In the genomic region with DNA sequence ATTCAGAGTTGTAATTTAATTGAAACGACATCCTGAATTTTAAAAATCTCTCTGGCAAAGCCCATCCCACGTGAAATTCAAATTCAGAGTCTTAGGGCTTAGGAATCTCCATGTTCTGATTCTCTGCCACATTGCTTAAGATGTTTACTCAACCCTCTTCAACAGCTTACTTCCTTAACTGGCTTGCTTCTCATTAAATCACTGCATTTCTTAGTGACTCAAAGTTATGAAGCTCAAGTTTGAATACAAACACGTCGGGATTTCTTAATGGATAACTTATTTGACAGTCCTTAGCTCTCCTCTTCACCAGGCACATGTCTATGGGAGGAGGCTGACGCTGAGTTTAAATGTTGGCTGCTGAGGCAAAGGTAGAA, we compare ENCODE assay signal across 8 cellular contexts.
A peak's percentile ranks its signal among the peaks of the same experiment; 100 is the strongest.
DNase-seq lines count a peak whose midpoint lies in the region; ATAC-seq and TF ChIP-seq lines count a peak whose summit lies in the region.

No MANE protein-coding gene starts in this region.

- 24% methylated on average over 5 of the region's 5 CpGs for WGBS in mammary epithelial cell (ENCODE audit: low coverage, missing lambda C conversion rate)
- 53 to 62% methylated on average over 5 of the region's 5 CpGs for WGBS in aorta, 2 donors

- H3K4me1 ChIP-seq in mammary epithelial cell (ENCODE audit: insufficient read depth, low read length) (peaks cover 36% of the 10 kb centered on the region), uterus (peaks cover 7 to 13% of the 10 kb centered on the region in 2 donors), aorta (ENCODE audit: control insufficient read depth in 1 of 2, insufficient read depth in 2 of 2, low read length in 2 of 2) (no peaks in the 10 kb centered on the region)

- peaks cover 43% of the 10 kb centered on the region for H3K4me1 Mint-ChIP-seq in activated naive CD4-positive, alpha-beta T cell treated with anti-CD3 and anti-CD28 coated beads, Interleukin-2, amount 50 U/mL, for 24 hours

- peak overlapping the region; percentile 30 for H3K9ac ChIP-seq in mammary epithelial cell (ENCODE audit: insufficient read depth, low read length)

- no peak for ATAC-seq in aorta (ENCODE audit: low FRiP score)

- no peak for TF ChIP-seq POLR2A in uterus (IDR thresholded peaks at IDR 0.05)

- peak overlapping the region; percentile 66 for H3K27ac ChIP-seq in mammary epithelial cell (ENCODE audit: insufficient read depth, low read depth, low read length)
- peak overlapping the region; percentile 81 to 95 for H3K27ac ChIP-seq in uterus
- no peak overlapping the region for H3K27ac ChIP-seq in aorta (ENCODE audit: low read depth in 1 of 2, low read length in 2 of 2)

- no peaks in the 10 kb centered on the region for H3K9me3 Mint-ChIP-seq in activated naive CD4-positive, alpha-beta T cell treated with anti-CD3 and anti-CD28 coated beads, Interleukin-2, amount 50 U/mL, for 24 hours

- no peaks in the 10 kb centered on the region for H4K20me1 ChIP-seq in mammary epithelial cell (ENCODE audit: insufficient read depth, low read length)

- dilution Hi-C loops in mammary epithelial cell (cut with HindIII; ENCODE audit: low sequenced_read_pairs), result no loop called here

- H3K4me3 ChIP-seq in mammary epithelial cell (replicated peaks in 1 of 3; ENCODE audit: insufficient read depth in 1 of 3, low read depth in 2 of 3, low read length in 3 of 3), result peak overlapping the region in 1 of 3 experiments; percentile 10
- peak overlapping the region; percentile 5 to 15 for H3K4me3 ChIP-seq in uterus
- no peak overlapping the region for H3K4me3 ChIP-seq in aorta (ENCODE audit: low read length in 2 of 2)

- in situ Hi-C loops in mammary epithelial cell (cut with MboI; ENCODE audit: low sequenced_read_pairs in 2 of 2), result loop anchor here in 1 of 2 donors (25.0 kb wide), 1 partner anchor 1190 kb away; no protein-coding TSS in a partner anchor

- no peaks in the 10 kb centered on the region for H3K79me2 ChIP-seq in mammary epithelial cell (ENCODE audit: insufficient read depth, low read length)

- H3K27ac Mint-ChIP-seq in activated naive CD4-positive, alpha-beta T cell treated with anti-CD3 and anti-CD28 coated beads, Interleukin-2, amount 50 U/mL, for 24 hours, result no peak overlapping the region

- H3K36me3 ChIP-seq in mammary epithelial cell (ENCODE audit: insufficient read depth, low read length) (no peaks in the 10 kb centered on the region), uterus (no peaks in the 10 kb centered on the region), aorta (ENCODE audit: control insufficient read depth in 1 of 2, insufficient read depth in 2 of 2, low read length in 1 of 2) (no peaks in the 10 kb centered on the region)

- no peaks in the 10 kb centered on the region for H3K9me3 ChIP-seq in mammary epithelial cell (replicated peaks; ENCODE audit: insufficient read depth, low read length)
- no peaks in the 10 kb centered on the region for H3K9me3 ChIP-seq in uterus
- H3K9me3 ChIP-seq in aorta (ENCODE audit: control insufficient read depth, low read length), result no peaks in the 10 kb centered on the region

- intact Hi-C loops in mammary epithelial cell (cut with micrococcal nuclease), result no loop called here
- intact Hi-C loops in uterus (cut with DNase I; ENCODE audit: low total_unique reads), result no loop called here
- intact Hi-C loops in aorta (cut with DNase I), result no loop called here

- H3K4me3 Mint-ChIP-seq in activated naive CD4-positive, alpha-beta T cell treated with anti-CD3 and anti-CD28 coated beads, Interleukin-2, amount 50 U/mL, for 24 hours, result peak overlapping the region; percentile 76

- TF ChIP-seq CTCF in mammary epithelial cell (conservative IDR thresholded peaks at IDR 0.05 in 1 of 2, IDR thresholded peaks at IDR 0.05 in 1 of 2; ENCODE audit: extremely low read depth in 1 of 2, insufficient read depth in 1 of 2, low read depth in 1 of 2, low read length in 2 of 2) (no peak), uterus (IDR thresholded peaks at IDR 0.05) (no peak)

- no peaks in the 10 kb centered on the region for H3K36me3 Mint-ChIP-seq in activated naive CD4-positive, alpha-beta T cell treated with anti-CD3 and anti-CD28 coated beads, Interleukin-2, amount 50 U/mL, for 24 hours

- CTCF ChIA-PET in mammary epithelial cell (lab: Charles Lee; ENCODE audit: low non-redundant PET), result no interaction called here

- H2AFZ ChIP-seq in mammary epithelial cell (ENCODE audit: low read depth, low read length), result peak overlapping the region; percentile 65

- H3K4me2 ChIP-seq in mammary epithelial cell (ENCODE audit: insufficient read depth, low read depth, low read length), result peak overlapping the region; percentile 69

- peaks cover 2% of the 10 kb centered on the region for H3K27me3 Mint-ChIP-seq in activated naive CD4-positive, alpha-beta T cell treated with anti-CD3 and anti-CD28 coated beads, Interleukin-2, amount 50 U/mL, for 24 hours

- no peak for DNase-seq in activated naive CD4-positive, alpha-beta T cell (lab: John Stamatoyannopoulos, UW)
- peak; percentile 54 for DNase-seq in mammary epithelial cell
- peak; percentile 73 for DNase-seq in medulla oblongata (ENCODE audit: extremely low spot score)
- no peak for DNase-seq in uterus
- DNase-seq in C1 segment of cervical spinal cord (lab: John Stamatoyannopoulos, UW), result no peak
- DNase-seq in foreskin melanocyte, result no peak
- DNase-seq in aorta, result no peak

- BruUV-seq in mammary epithelial cell (replicated peaks; lab: Mats Ljungman, UMichigan), result no TSS peak

- H3K27me3 ChIP-seq in mammary epithelial cell (ENCODE audit: insufficient read depth, low read length), result no peaks in the 10 kb centered on the region
- no peaks in the 10 kb centered on the region for H3K27me3 ChIP-seq in uterus
- no peaks in the 10 kb centered on the region for H3K27me3 ChIP-seq in aorta (ENCODE audit: control insufficient read depth in 1 of 2, insufficient read depth in 2 of 2, low read length in 1 of 2)

Comparison
In these comparisons a context has a peak if more than half of its experiments do, and no peak if none do; other contexts are left out.
1. DNase-seq: peak in mammary epithelial cell (single experiment) and medulla oblongata (single experiment); none in activated naive CD4-positive, alpha-beta T cell (0 of 4), uterus (0 of 2), C1 segment of cervical spinal cord (0 of 14), foreskin melanocyte (single experiment) and aorta (0 of 2).
2. H3K27ac ChIP-seq: peak in mammary epithelial cell (single experiment) and uterus (2 of 2); none in aorta (0 of 2).
3. H3K4me3 ChIP-seq: peak in uterus (2 of 2); none in aorta (0 of 2).